Comparison of ENCODE assay signal across 14 cellular contexts in the genomic region with DNA sequence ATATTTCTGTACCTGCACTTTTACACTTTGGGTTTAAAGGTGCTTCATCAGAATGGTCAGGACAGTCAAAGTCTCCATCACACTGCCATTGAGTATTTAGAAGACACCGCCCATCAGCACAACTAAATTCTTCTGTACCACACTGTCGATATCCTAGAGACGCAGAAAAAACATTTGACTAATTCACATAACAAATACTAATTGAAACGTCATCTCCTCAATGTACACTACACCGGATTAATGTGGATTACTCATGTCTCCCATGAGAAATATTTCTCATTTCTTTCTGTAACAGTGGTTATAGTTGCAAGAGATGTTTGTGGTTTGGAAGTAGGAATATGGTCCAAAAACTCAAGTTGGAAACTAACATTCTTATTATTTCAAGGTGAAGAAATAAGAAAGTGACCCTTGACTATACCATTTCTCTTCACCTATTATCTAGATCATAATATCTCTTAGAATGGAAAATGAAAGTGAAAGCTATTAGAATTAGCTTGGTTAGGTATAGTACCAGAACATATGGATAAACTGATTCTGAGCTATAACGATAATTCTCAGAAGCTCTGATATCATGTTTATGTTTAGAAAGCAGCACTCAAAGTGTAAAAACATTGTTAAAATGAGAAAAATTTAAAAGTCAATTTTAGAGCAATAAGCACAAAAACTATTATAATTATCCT.
DNase-seq lines count a peak whose midpoint lies in the region; TF ChIP-seq lines count a peak whose summit lies in the region.
"Had no signal": no experiment of that assay in that cellular context is flagged by ENCODE, and none has a peak within 500 bp of the region (broad histone marks: within the 10 kb centered on the region; RNA-seq: fewer than 3 reads in every experiment).

No MANE protein-coding gene starts in this region.

- H3K27me3 ChIP-seq in osteoblast (ENCODE audit: insufficient read depth, low read length) = no peaks in the 10 kb centered on the region

- TF ChIP-seq CTCF in choroid plexus epithelial cell (conservative IDR thresholded peaks at IDR 0.05; ENCODE audit: low read depth, low read length) (no peak), osteoblast (IDR thresholded peaks at IDR 0.05; ENCODE audit: extremely low read depth, low read depth, low read length) (no peak), progenitor cell of endocrine pancreas (IDR thresholded peaks at IDR 0.05; ENCODE audit: unreplicated experiment) (no peak)

- H3K27ac Mint-ChIP-seq in progenitor cell of endocrine pancreas = no peak overlapping the region
- H3K27ac Mint-ChIP-seq: activated naive CD4-positive, alpha-beta T cell treated with anti-CD3 and anti-CD28 coated beads, Interleukin-2, amount 50 U/mL, for 24 hours; stimulated activated naive CD8-positive, alpha-beta T cell treated with anti-CD3 and anti-CD28 coated beads, Interleukin-15, amount 100 ng/mL, for 72 hours had no signal

- H4K20me1 ChIP-seq in osteoblast (ENCODE audit: insufficient read depth, low read length) = no peaks in the 10 kb centered on the region

- peak overlapping the region; percentile 50 for H3K27ac ChIP-seq in osteoblast (ENCODE audit: low read depth, low read length)

- H3K36me3 Mint-ChIP-seq in progenitor cell of endocrine pancreas (ENCODE audit: insufficient read depth) = no peaks in the 10 kb centered on the region
- H3K36me3 Mint-ChIP-seq: activated naive CD4-positive, alpha-beta T cell treated with anti-CD3 and anti-CD28 coated beads, Interleukin-2, amount 50 U/mL, for 24 hours had no signal

- no peaks in the 10 kb centered on the region for H3K79me2 ChIP-seq in osteoblast (ENCODE audit: insufficient read depth, low read length)

- H3K4me2 ChIP-seq in osteoblast (ENCODE audit: insufficient read depth, low read length) = peak overlapping the region; percentile 40

- no peaks in the 10 kb centered on the region for H3K9me3 ChIP-seq in osteoblast (ENCODE audit: low read depth, low read length)

- no peaks in the 10 kb centered on the region for H3K4me1 Mint-ChIP-seq in progenitor cell of endocrine pancreas (ENCODE audit: low read depth)
- H3K4me1 Mint-ChIP-seq: activated naive CD4-positive, alpha-beta T cell treated with anti-CD3 and anti-CD28 coated beads, Interleukin-2, amount 50 U/mL, for 24 hours; stimulated activated naive CD8-positive, alpha-beta T cell treated with anti-CD3 and anti-CD28 coated beads, Interleukin-15, amount 100 ng/mL, for 72 hours had no signal

- no peak overlapping the region for H3K4me3 Mint-ChIP-seq in progenitor cell of endocrine pancreas (ENCODE audit: low read depth)
- H3K4me3 Mint-ChIP-seq: activated naive CD4-positive, alpha-beta T cell treated with anti-CD3 and anti-CD28 coated beads, Interleukin-2, amount 50 U/mL, for 24 hours; stimulated activated naive CD8-positive, alpha-beta T cell treated with anti-CD3 and anti-CD28 coated beads, Interleukin-15, amount 100 ng/mL, for 72 hours had no signal

- H3K9me3 Mint-ChIP-seq in progenitor cell of endocrine pancreas (ENCODE audit: low read depth) = no peaks in the 10 kb centered on the region
- H3K9me3 Mint-ChIP-seq: activated naive CD4-positive, alpha-beta T cell treated with anti-CD3 and anti-CD28 coated beads, Interleukin-2, amount 50 U/mL, for 24 hours had no signal

- DNase-seq in GM03348 (ENCODE audit: low spot score) (peak; percentile 1), NCI-H226 (peak; percentile 67), choroid plexus epithelial cell (ENCODE audit: low read depth) (peak; percentile 78), osteoblast (ENCODE audit: insufficient read length, low spot score, missing footprints) (peak; percentile 77), progenitor cell of endocrine pancreas (ENCODE audit: low spot score, unreplicated experiment) (no peak), cortex of kidney (lab: John Stamatoyannopoulos, UW) (no peak), ecto neural progenitor cell (ENCODE audit: low spot score) (no peak)
- no peak for DNase-seq in stimulated activated naive CD4-positive, alpha-beta T cell treated with Interleukin-2 at 50 U/mL for 16 hours (lab: John Stamatoyannopoulos, UW)
- DNase-seq: NCI-H187; posterior cingulate gyrus; stimulated activated CD4-positive, alpha-beta T cell treated with anti-CD3 and anti-CD28 coated beads, Interleukin-4, amount 100 ng/mL, for 1 hour; stimulated activated naive CD8-positive, alpha-beta T cell treated with anti-CD3 and anti-CD28 coated beads, Interleukin-15, amount 100 ng/mL, for 72 hours; T-helper 2 cell had no signal

- no peaks in the 10 kb centered on the region for H3K36me3 ChIP-seq in osteoblast (ENCODE audit: insufficient read depth, low read length)

- H3K4me1 ChIP-seq in osteoblast (ENCODE audit: insufficient read depth, low read length) = peaks cover 5% of the 10 kb centered on the region

- H2AFZ ChIP-seq in osteoblast (ENCODE audit: low read length) = no peak overlapping the region

- no peaks in the 10 kb centered on the region for H3K27me3 Mint-ChIP-seq in progenitor cell of endocrine pancreas
- H3K27me3 Mint-ChIP-seq: activated naive CD4-positive, alpha-beta T cell treated with anti-CD3 and anti-CD28 coated beads, Interleukin-2, amount 50 U/mL, for 24 hours; stimulated activated naive CD8-positive, alpha-beta T cell treated with anti-CD3 and anti-CD28 coated beads, Interleukin-15, amount 100 ng/mL, for 72 hours had no signal

- H3K4me3 ChIP-seq in choroid plexus epithelial cell (ENCODE audit: low read depth, low read length) (peak overlapping the region; percentile 21), osteoblast (ENCODE audit: insufficient read depth, low read length) (peak overlapping the region; percentile 23)

Comparison
In these comparisons a context has a peak if more than half of its experiments do, and no peak if none do; other contexts are left out.
1. DNase-seq: peak in GM03348 (single experiment), NCI-H226 (single experiment), choroid plexus epithelial cell (single experiment) and osteoblast (single experiment); none in stimulated activated naive CD4-positive, alpha-beta T cell treated with Interleukin-2 at 50 U/mL for 16 hours (single experiment), progenitor cell of endocrine pancreas (single experiment), cortex of kidney (single experiment) and ecto neural progenitor cell (single experiment).